In genomic region chr5:131980696-131981095, GRCh38 we compare ENCODE assay signal across 26 cellular contexts. TPM values are rescaled to one million over a fixed set of nuclear protein-coding genes. Genes with fewer than 3 reads are reported as not detected.
"Had no signal": no experiment of that assay in that cellular context is flagged by ENCODE, and none has a peak within 500 bp of the region (broad histone marks: within the 10 kb centered on the region; RNA-seq: fewer than 3 reads in every experiment).

No MANE protein-coding gene starts in this region.

- DNase-seq: cortex of kidney; dorsolateral prefrontal cortex; effector CD8-positive, alpha-beta T cell; heart left ventricle; kidney glomerular epithelial cell; mammary epithelial cell; nephron progenitor cell; psoas muscle; retina; right lobe of liver; stimulated activated CD4-positive, alpha-beta T cell treated with anti-CD3 and anti-CD28 coated beads, Interleukin-2, amount 100 ng/mL, for 24 hours; stimulated activated CD4-positive, alpha-beta T cell treated with anti-CD3 and anti-CD28 coated beads, Interleukin-4, amount 100 ng/mL, for 4 hours; stimulated activated naive CD4-positive, alpha-beta T cell; stomach; transverse colon had no signal

- H3K36me3 ChIP-seq: heart left ventricle, neutrophil, right lobe of liver, stomach, thoracic aorta, transverse colon had no signal

- H3K4me1 ChIP-seq: heart left ventricle, psoas muscle, right lobe of liver, transverse colon had no signal

- H3K27ac ChIP-seq: heart left ventricle, neutrophil, psoas muscle, right lobe of liver, stomach, thoracic aorta, transverse colon had no signal

- H3K9me3 Mint-ChIP-seq: nephron progenitor cell had no signal

- ATAC-seq: esophagus mucosa, heart left ventricle, psoas muscle, right lobe of liver had no signal

- H3K4me3 Mint-ChIP-seq: nephron progenitor cell had no signal

- H3K9me3 ChIP-seq: heart left ventricle, neutrophil, psoas muscle, right lobe of liver, stomach, thoracic aorta, transverse colon had no signal

- H3K27me3 ChIP-seq: dorsolateral prefrontal cortex, heart left ventricle, neutrophil, right lobe of liver, stomach, transverse colon had no signal

- H3K4me3 ChIP-seq: dorsolateral prefrontal cortex, heart left ventricle, psoas muscle, right lobe of liver, stomach, thoracic aorta, transverse colon had no signal

- H3K27ac Mint-ChIP-seq: nephron progenitor cell had no signal

RNA-seq across cellular contexts. Expression of gene ACSL6, which starts 30.8 kb away (rescaled TPM):
- total RNA-seq: glomerular endothelial cell, osteoblast had no signal

RNA-seq across cellular contexts. Expression of gene MEIKIN, which starts 35.2 kb away (rescaled TPM):
- total RNA-seq: esophagus mucosa, fibroblast of lung, frontal cortex, glomerular endothelial cell, lower leg skin, mammary epithelial cell, mucosa of gallbladder, myocyte, osteoblast, thoracic aorta, transverse colon, urinary bladder had no signal
